1 cellular context compared by ENCODE assay signal in genomic region chr21:39671986-39672385, GRCh38.
TF ChIP-seq lines count a peak whose summit lies in the region.

No MANE protein-coding gene starts in this region.

TF ChIP-seq in H1, 55 proteins besides CTCF, POLR2A, EP300 and RAD21:
- TF ChIP-seq JUND (IDR thresholded peaks at IDR 0.05; ENCODE audit: low read length) (no peak), POLR2AphosphoS5 (IDR thresholded peaks at IDR 0.05; ENCODE audit: low read depth, low read length) (0 out of 2 replicates have a peak, but pooled peaks have one; percentile 23)
